Comparison of ENCODE assay signal across 24 cellular contexts in genomic region chr3:30184102-30184810, GRCh38.
DNase-seq lines count a peak whose midpoint lies in the region; ATAC-seq and TF ChIP-seq lines count a peak whose summit lies in the region.
"Had no signal": no experiment of that assay in that cellular context is flagged by ENCODE, and none has a peak within 500 bp of the region (broad histone marks: within the 10 kb centered on the region; RNA-seq: fewer than 3 reads in every experiment).

No MANE protein-coding gene starts in this region.

- no peaks in the 10 kb centered on the region for H3K36me3 ChIP-seq in testis (ENCODE audit: low read depth, missing control alignments)
- H3K36me3 ChIP-seq: BLaER1 treated with 17β-estradiol and CSF1 and Interleukin-3, amounts not matched to agents 10 nM and 100 nM; SJCRH30 had no signal

- no peaks in the 10 kb centered on the region for H3K4me1 ChIP-seq in testis

- DNase-seq in NOMO-1 (lab: John Stamatoyannopoulos, UW; ENCODE audit: unreplicated experiment in 2 of 2) = peak; percentile 17 to 51
- DNase-seq in NOMO-1 treated with dmso at 0.1 percent for 144 hours (lab: John Stamatoyannopoulos, UW; ENCODE audit: unreplicated experiment) = no peak
- peak; percentile 41 for DNase-seq in MV-4-11 (lab: John Stamatoyannopoulos, UW)
- peak; percentile 59 for DNase-seq in foreskin melanocyte
- DNase-seq in testis = peak; percentile 65
- DNase-seq in GDM1 (lab: John Stamatoyannopoulos, UW) = no peak
- no peak for DNase-seq in DMS53 treated with DMSO at 0.1 percent for 48 hours (lab: John Stamatoyannopoulos, UW; ENCODE audit: unreplicated experiment)
- DNase-seq: 8988T; CD8-positive, alpha-beta T cell; GF-D8; GOT3; HCEC 1CT; KG1; NCI-H1048; NCI-H1436 treated with DMSO at 0.1 percent for 48 hours; NCI-H2029; NCI-H2171; NCI-H345; NCI-H526; SJCRH30; T-helper 1 cell had no signal

- no peak overlapping the region for H3K4me3 ChIP-seq in testis
- H3K4me3 ChIP-seq: BLaER1 treated with 17β-estradiol and CSF1 and Interleukin-3, amounts not matched to agents 10 nM and 100 nM; SJCRH30 had no signal

- peak overlapping the region in 1 of 2 donors; percentile 1 for H3K27ac ChIP-seq in testis
- H3K27ac ChIP-seq: BLaER1 treated with 17β-estradiol and CSF1 and Interleukin-3, amounts not matched to agents 10 nM and 100 nM; RWPE1; SJCRH30 had no signal

- intact Hi-C loops in testis (cut with DNase I; ENCODE audit: low total_unique reads) = no loop called here

- ATAC-seq in GM18517 (IDR thresholded peaks at IDR 0.05; ENCODE audit: unreplicated experiment) = no peak
- ATAC-seq: CD8-positive, alpha-beta T cell had no signal

- TF ChIP-seq POLR2A in testis (IDR thresholded peaks at IDR 0.05) = no peak

- H3K9me3 ChIP-seq in testis = no peaks in the 10 kb centered on the region
- H3K9me3 ChIP-seq: BLaER1 treated with 17β-estradiol and CSF1 and Interleukin-3, amounts not matched to agents 10 nM and 100 nM; SJCRH30 had no signal

- WGBS in testis, 2 donors = 58 to 61% methylated on average over 1 of the region's 1 CpG

- H3K27me3 ChIP-seq in testis = no peaks in the 10 kb centered on the region
- H3K27me3 ChIP-seq: BLaER1 treated with 17β-estradiol and CSF1 and Interleukin-3, amounts not matched to agents 10 nM and 100 nM; SJCRH30 had no signal

- no peak for TF ChIP-seq CTCF in testis (IDR thresholded peaks at IDR 0.05)

Comparison
In these comparisons a context has a peak if more than half of its experiments do, and no peak if none do; other contexts are left out.
1. DNase-seq: peak in NOMO-1 (2 of 2), MV-4-11 (single experiment), foreskin melanocyte (single experiment) and testis (single experiment); none in NOMO-1 treated with dmso at 0.1 percent for 144 hours (single experiment), GDM1 (single experiment) and DMS53 treated with DMSO at 0.1 percent for 48 hours (single experiment).